21 cellular contexts compared by ENCODE assay signal in the genomic region with DNA sequence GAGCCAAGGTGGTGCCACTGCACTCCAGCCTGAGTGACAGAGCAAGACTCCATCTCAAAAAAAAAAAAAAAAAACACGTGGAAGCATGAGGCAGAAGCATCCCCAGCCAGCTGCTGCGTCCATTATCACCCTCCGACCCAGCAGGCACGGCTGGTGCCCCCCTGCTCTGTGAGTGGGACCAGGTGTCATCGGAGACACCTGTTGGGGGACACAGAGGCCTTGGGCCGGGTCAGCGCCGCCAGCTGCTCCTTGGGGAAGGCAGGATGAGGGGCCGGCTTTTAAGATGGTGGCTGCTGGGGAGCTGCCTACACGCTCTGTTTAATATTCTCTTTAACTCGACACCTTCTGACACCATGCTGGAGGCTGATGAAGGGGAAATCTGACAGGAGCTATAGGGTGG.
DNase-seq lines count a peak whose midpoint lies in the region; ATAC-seq, FAIRE-seq and TF ChIP-seq lines count a peak whose summit lies in the region.
"Had no signal": no experiment of that assay in that cellular context is flagged by ENCODE, and none has a peak within 500 bp of the region (broad histone marks: within the 10 kb centered on the region; RNA-seq: fewer than 3 reads in every experiment).

No MANE protein-coding gene starts in this region.

- in situ Hi-C loops in K562 (cut with MboI): no loop called here

- no peak for TF ChIP-seq RAD21 in K562 (CRISPR knock-in tag; conservative IDR thresholded peaks at IDR 0.05 in 1 of 2, IDR thresholded peaks at IDR 0.05 in 1 of 2)

- no peak overlapping the region for H3K4me3 ChIP-seq in H7 (ENCODE audit: insufficient read depth, low read depth, low read length)
- H3K4me3 ChIP-seq in K562: no peak overlapping the region
- no peak overlapping the region for H3K4me3 ChIP-seq in neuronal stem cell (ENCODE audit: low read length in 2 of 2)
- H3K4me3 ChIP-seq: BLaER1, GM23248, HAP-1 had no signal

- no TSS peak for BruUV-seq in K562 (replicated peaks; lab: Mats Ljungman, UMichigan)

- peak overlapping the region; percentile 82 for H3K14ac ChIP-seq in neuronal stem cell (ENCODE audit: low read length)

- no peak overlapping the region for H4K91ac ChIP-seq in neuronal stem cell (ENCODE audit: low read depth, low read length, poor library complexity)

- H4K20me1 ChIP-seq in K562 (replicated peaks; ENCODE audit: control insufficient read depth, insufficient read depth, low read length): no peaks in the 10 kb centered on the region
- H4K20me1 ChIP-seq: BLaER1 had no signal

- H3K4me1 ChIP-seq in K562 (replicated peaks in 1 of 2; ENCODE audit: control insufficient read depth in 2 of 2, insufficient read depth in 2 of 2, low read length in 2 of 2) (peaks cover 0 to 4% of the 10 kb centered on the region in 2 experiments; a peak in 1 of 5 replicates), neuronal stem cell (ENCODE audit: control insufficient read depth in 2 of 2, insufficient read depth in 1 of 2, low read depth in 1 of 2, low read length in 2 of 2) (peaks cover 0 to 2% of the 10 kb centered on the region in 2 donors)
- H3K4me1 ChIP-seq: BLaER1, Caco-2, HAP-1 had no signal

- H3K9ac ChIP-seq in K562 (ENCODE audit: insufficient read depth in 1 of 2, low read depth in 2 of 2, low read length in 2 of 2) (no peak overlapping the region), neuronal stem cell (ENCODE audit: low read depth, low read length, poor library complexity) (no peak overlapping the region)
- H3K9ac ChIP-seq: BLaER1, GM23248 had no signal

- H3K27ac ChIP-seq in K562 (ENCODE audit: extremely low read depth, low read depth, low read length) (no peak overlapping the region), neuronal stem cell (replicated peaks; ENCODE audit: low read length) (no peak overlapping the region)
- H3K27ac ChIP-seq: 22Rv1, BLaER1, C4-2B, GM23248 had no signal

- H3K4me2 ChIP-seq in K562 (ENCODE audit: insufficient read depth, low read length) (no peak overlapping the region), neuronal stem cell (ENCODE audit: insufficient read depth, low read length, poor library complexity, severe bottlenecking) (no peak overlapping the region)
- H3K4me2 ChIP-seq: BLaER1 had no signal

- no peak overlapping the region for H3K23ac ChIP-seq in neuronal stem cell (ENCODE audit: low read depth, low read length, poor library complexity)

- 0% methylated on average over 11 of the region's 11 CpGs for WGBS in K562 (ENCODE audit: insufficient coverage, low coverage, missing lambda C conversion rate)
- WGBS in neuronal stem cell (ENCODE audit: extremely low coverage in 2 of 2, insufficient read length in 2 of 2, insufficient replicate concordance in 1 of 2), 2 donors: no CpG with 5 or more reads among the region's 11 CpGs

- no peak for FAIRE-seq in K562 (lab: Jason Lieb, UNC)
- FAIRE-seq: A204.1, GM12892, H1 had no signal

- CTCF ChIA-PET in K562 (lab: Yijun Ruan, JAX; ENCODE audit: low intra/inter-chr PET ratio): no interaction called here

- DNase-seq in H7: peak; percentile 33
- DNase-seq in K562 (ENCODE audit: extremely low read depth in 1 of 4, low spot score in 3 of 4): no peak
- no peak for DNase-seq in neuronal stem cell (ENCODE audit: low spot score)
- DNase-seq in GDM1 (lab: John Stamatoyannopoulos, UW): no peak
- no peak for DNase-seq in DMS153 (lab: John Stamatoyannopoulos, UW)
- no peak for DNase-seq in cerebellum (ENCODE audit: low spot score)
- DNase-seq: Caco-2; CD4-positive, CD25-positive, alpha-beta regulatory T cell; CD8-positive, alpha-beta T cell; DMS79; EL; GF-D8; GM23248; HFFc6 had no signal

- no peak for TF ChIP-seq POLR2A in K562 (conservative IDR thresholded peaks at IDR 0.05)

- no peak overlapping the region for H3K4ac ChIP-seq in neuronal stem cell (ENCODE audit: low read length)

- no peak for TF ChIP-seq CTCF in K562 (IDR thresholded peaks at IDR 0.05 in 2 of 3, conservative IDR thresholded peaks at IDR 0.05 in 1 of 3; ENCODE audit: insufficient read depth in 2 of 3, low read depth in 1 of 3, low read length in 3 of 3)

- POLR2A ChIA-PET in K562 (lab: Yijun Ruan, JAX): no interaction called here

- peak overlapping the region; percentile 63 for H2AK5ac ChIP-seq in neuronal stem cell (ENCODE audit: low read depth, low read length)

- no peak overlapping the region for H2BK5ac ChIP-seq in neuronal stem cell (ENCODE audit: low read length)

- no peaks in the 10 kb centered on the region for H3K79me2 ChIP-seq in K562 (ENCODE audit: control insufficient read depth, insufficient read depth, low read length)

- no peak; the same call in 1 of the 3 replicates for ATAC-seq in K562
- ATAC-seq: CD8-positive, alpha-beta T cell had no signal

- no peak for TF ChIP-seq EP300 in K562 (IDR thresholded peaks at IDR 0.05; ENCODE audit: low read length)

- H2BK120ac ChIP-seq in neuronal stem cell (ENCODE audit: low read depth, low read length): no peak overlapping the region

- H3K27me3 ChIP-seq in H7 (ENCODE audit: control insufficient read depth, insufficient read depth, low read length): no peaks in the 10 kb centered on the region
- H3K27me3 ChIP-seq in K562 (ENCODE audit: control insufficient read depth in 2 of 2, insufficient read depth in 2 of 2, low read length in 2 of 2): peaks cover 15 to 50% of the 10 kb centered on the region in 2 experiments
- no peaks in the 10 kb centered on the region for H3K27me3 ChIP-seq in neuronal stem cell (ENCODE audit: control insufficient read depth in 3 of 3, insufficient read depth in 3 of 3, low read depth in 1 of 3, low read length in 3 of 3)
- H3K27me3 ChIP-seq: BLaER1 had no signal

- H2BK15ac ChIP-seq in neuronal stem cell (ENCODE audit: low read length): no peak overlapping the region

- H3K79me1 ChIP-seq in neuronal stem cell (ENCODE audit: low read depth, low read length): no peaks in the 10 kb centered on the region

- no peaks in the 10 kb centered on the region for H3K9me3 ChIP-seq in K562 (replicated peaks; ENCODE audit: control insufficient read depth, insufficient read depth, low read depth, low read length)
- H3K9me3 ChIP-seq in neuronal stem cell (replicated peaks in 1 of 2; ENCODE audit: control insufficient read depth in 2 of 2, insufficient read depth in 1 of 2, low read depth in 1 of 2, low read length in 2 of 2): no peaks in the 10 kb centered on the region
- H3K9me3 ChIP-seq: Caco-2, HAP-1 had no signal

- intact Hi-C loops in K562 (cut with micrococcal nuclease): no loop called here

- H3K18ac ChIP-seq in neuronal stem cell (ENCODE audit: low read length): peak overlapping the region; percentile 94

- H4K8ac ChIP-seq in neuronal stem cell (ENCODE audit: low read depth, low read length): no peak overlapping the region

- no peaks in the 10 kb centered on the region for H3K36me3 ChIP-seq in H7 (replicated peaks; ENCODE audit: control insufficient read depth, insufficient read depth, low read length)
- H3K36me3 ChIP-seq in K562 (ENCODE audit: control insufficient read depth, insufficient read depth, low read length): no peaks in the 10 kb centered on the region
- no peaks in the 10 kb centered on the region for H3K36me3 ChIP-seq in neuronal stem cell (replicated peaks in 1 of 2; ENCODE audit: control insufficient read depth in 2 of 2, insufficient read depth in 2 of 2, low read length in 2 of 2)
- H3K36me3 ChIP-seq: BLaER1, HAP-1 had no signal

- no peaks in the 10 kb centered on the region for H3K9me1 ChIP-seq in K562 (ENCODE audit: control insufficient read depth, insufficient read depth, low read length)

- H2AFZ ChIP-seq in K562 (ENCODE audit: low read depth, low read length): no peak overlapping the region
- H2AFZ ChIP-seq in neuronal stem cell (ENCODE audit: low read length): no peak overlapping the region
- H2AFZ ChIP-seq: GM23248 had no signal

- H2BK12ac ChIP-seq in neuronal stem cell (ENCODE audit: low read length): no peak overlapping the region

TF ChIP-seq in K562, 482 proteins besides CTCF, POLR2A, EP300 and RAD21:
- TF ChIP-seq, protein P1, sequence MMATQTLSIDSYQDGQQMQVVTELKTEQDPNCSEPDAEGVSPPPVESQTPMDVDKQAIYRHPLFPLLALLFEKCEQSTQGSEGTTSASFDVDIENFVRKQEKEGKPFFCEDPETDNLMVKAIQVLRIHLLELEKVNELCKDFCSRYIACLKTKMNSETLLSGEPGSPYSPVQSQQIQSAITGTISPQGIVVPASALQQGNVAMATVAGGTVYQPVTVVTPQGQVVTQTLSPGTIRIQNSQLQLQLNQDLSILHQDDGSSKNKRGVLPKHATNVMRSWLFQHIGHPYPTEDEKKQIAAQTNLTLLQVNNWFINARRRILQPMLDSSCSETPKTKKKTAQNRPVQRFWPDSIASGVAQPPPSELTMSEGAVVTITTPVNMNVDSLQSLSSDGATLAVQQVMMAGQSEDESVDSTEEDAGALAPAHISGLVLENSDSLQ (IDR thresholded peaks at IDR 0.05): peak; percentile 65
- TF ChIP-seq, protein P2, sequence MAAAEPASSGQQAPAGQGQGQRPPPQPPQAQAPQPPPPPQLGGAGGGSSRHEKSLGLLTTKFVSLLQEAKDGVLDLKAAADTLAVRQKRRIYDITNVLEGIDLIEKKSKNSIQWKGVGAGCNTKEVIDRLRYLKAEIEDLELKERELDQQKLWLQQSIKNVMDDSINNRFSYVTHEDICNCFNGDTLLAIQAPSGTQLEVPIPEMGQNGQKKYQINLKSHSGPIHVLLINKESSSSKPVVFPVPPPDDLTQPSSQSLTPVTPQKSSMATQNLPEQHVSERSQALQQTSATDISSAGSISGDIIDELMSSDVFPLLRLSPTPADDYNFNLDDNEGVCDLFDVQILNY (CRISPR knock-in tag; IDR thresholded peaks at IDR 0.05): no peak
- TF ChIP-seq ILF3 (IDR thresholded peaks at IDR 0.05; ENCODE audit: borderline replicate concordance): no peak
